In the genomic region with DNA sequence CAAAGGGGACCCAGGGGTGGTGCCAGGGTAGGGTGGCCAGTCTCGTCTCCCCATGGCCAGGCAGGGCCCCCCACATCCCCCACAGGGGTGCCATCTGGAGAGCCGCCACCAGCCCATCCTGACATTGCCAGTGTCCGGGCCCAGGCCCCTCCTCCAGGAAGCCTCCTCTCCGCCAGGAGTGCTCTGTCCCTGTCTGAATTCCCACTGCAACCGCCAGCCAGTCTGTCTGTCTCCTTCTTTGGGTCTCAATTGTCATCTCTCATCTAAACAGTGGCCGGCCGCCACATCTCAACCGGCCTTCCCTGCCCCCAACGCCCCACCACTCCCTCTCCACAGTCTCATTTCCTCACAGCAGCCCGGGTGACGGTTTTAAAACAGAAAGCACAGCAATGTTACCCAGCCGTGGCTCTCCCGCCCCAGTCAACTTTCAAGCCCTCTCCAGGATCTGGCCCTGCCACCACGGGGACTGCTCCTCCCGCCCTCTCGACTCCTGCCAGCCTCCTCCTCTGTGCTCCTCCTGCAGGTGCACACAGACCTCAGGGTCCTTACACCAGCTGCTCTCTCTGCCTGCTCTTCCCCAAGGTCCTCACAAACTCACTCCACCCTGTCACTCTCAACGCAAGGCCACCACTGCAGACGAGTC, we compare ENCODE assay signal across 8 cellular contexts. TPM values are rescaled to one million over a fixed set of nuclear protein-coding genes. Genes with fewer than 3 reads are reported as not detected.
A peak's percentile ranks its signal among the peaks of the same experiment; 100 is the strongest.
DNase-seq lines count a peak whose midpoint lies in the region; ATAC-seq, FAIRE-seq and TF ChIP-seq lines count a peak whose summit lies in the region.

No MANE protein-coding gene starts in this region.

- peak overlapping the region in 4 of 5 donors; percentile 19 to 58 (median 45) for H3K4me3 ChIP-seq in subcutaneous abdominal adipose tissue (ENCODE audit: low read depth in 1 of 5, low read length in 5 of 5)

- H3K9me3 Mint-ChIP-seq in activated T-cell treated with anti-CD3 and anti-CD28 coated beads, Interleukin-2, amount 50 U/mL, for 24 hours, result no peaks in the 10 kb centered on the region
- H3K9me3 Mint-ChIP-seq in immature natural killer cell, result no peaks in the 10 kb centered on the region

- H3K27me3 Mint-ChIP-seq in activated T-cell treated with anti-CD3 and anti-CD28 coated beads, Interleukin-2, amount 50 U/mL, for 24 hours, result no peaks in the 10 kb centered on the region
- H3K27me3 Mint-ChIP-seq in immature natural killer cell (ENCODE audit: low read depth in 3 of 3), result peaks cover 19 to 40% (median 23%) of the 10 kb centered on the region in 3 donors

- peak; percentile 25 for ATAC-seq in GM21825 (IDR thresholded peaks at IDR 0.05; ENCODE audit: unreplicated experiment)

- no peaks in the 10 kb centered on the region for H3K9me3 ChIP-seq in subcutaneous abdominal adipose tissue (ENCODE audit: control insufficient read depth in 5 of 5, low read length in 5 of 5)

- no peak for TF ChIP-seq POLR2A in H54 (IDR thresholded peaks at IDR 0.05; ENCODE audit: low read depth, low read length)

- H3K27me3 ChIP-seq in subcutaneous abdominal adipose tissue (ENCODE audit: control insufficient read depth in 5 of 5, insufficient read depth in 4 of 5, low read length in 5 of 5), result no peaks in the 10 kb centered on the region

- FAIRE-seq in urothelium cell line (lab: Jason Lieb, UNC) (no peak), H54 (lab: Jason Lieb, UNC) (no peak)

- peak; percentile 71 for DNase-seq in GM13977 (ENCODE audit: low spot score)
- DNase-seq in NCI-H187 (lab: John Stamatoyannopoulos, UW), result peak; percentile 30 to 78
- peak; percentile 73 for DNase-seq in activated T-cell treated with anti-CD3 and anti-CD28 coated beads, Interleukin-2, amount 50 U/mL, for 24 hours
- DNase-seq in immature natural killer cell, result peak; percentile 81 to 83 (median 82)
- no peak for DNase-seq in urothelium cell line (ENCODE audit: low spot score)
- no peak for DNase-seq in H54 (ENCODE audit: insufficient read length, low spot score)

- H3K27ac ChIP-seq in subcutaneous abdominal adipose tissue (ENCODE audit: low read depth, low read length), result peak overlapping the region; percentile 62

- TF ChIP-seq CTCF in GM13977 (IDR thresholded peaks at IDR 0.05; ENCODE audit: extremely low read depth, insufficient read depth, missing control alignments), result no peak

- peaks cover 10 to 90% (median 74%) of the 10 kb centered on the region in 5 donors for H3K4me1 ChIP-seq in subcutaneous abdominal adipose tissue (ENCODE audit: control insufficient read depth in 5 of 5, insufficient read depth in 5 of 5, low read length in 5 of 5)

- peaks cover 10% of the 10 kb centered on the region for H3K36me3 Mint-ChIP-seq in activated T-cell treated with anti-CD3 and anti-CD28 coated beads, Interleukin-2, amount 50 U/mL, for 24 hours (ENCODE audit: low read depth)
- peaks cover 0 to 3% (median 0%) of the 10 kb centered on the region in 3 donors for H3K36me3 Mint-ChIP-seq in immature natural killer cell

- H3K36me3 ChIP-seq in subcutaneous abdominal adipose tissue (ENCODE audit: control insufficient read depth in 5 of 5, insufficient read depth in 5 of 5, low read length in 5 of 5), result no peaks in the 10 kb centered on the region

- H3K4me1 Mint-ChIP-seq in activated T-cell treated with anti-CD3 and anti-CD28 coated beads, Interleukin-2, amount 50 U/mL, for 24 hours (ENCODE audit: low read depth), result peaks cover 59% of the 10 kb centered on the region
- peaks cover 77 to 81% of the 10 kb centered on the region in 2 donors for H3K4me1 Mint-ChIP-seq in immature natural killer cell

- H3K4me3 Mint-ChIP-seq in activated T-cell treated with anti-CD3 and anti-CD28 coated beads, Interleukin-2, amount 50 U/mL, for 24 hours, result peak overlapping the region; percentile 76
- peak overlapping the region; percentile 83 to 91 (median 89) for H3K4me3 Mint-ChIP-seq in immature natural killer cell

- in situ Hi-C loops in GM13977 (cut with MboI; ENCODE audit: low pct_unique_long_range_greater_than_20kb, low sequenced_read_pairs, unreplicated experiment), result no loop called here

- peak overlapping the region; percentile 96 for H3K27ac Mint-ChIP-seq in activated T-cell treated with anti-CD3 and anti-CD28 coated beads, Interleukin-2, amount 50 U/mL, for 24 hours
- H3K27ac Mint-ChIP-seq in immature natural killer cell, result peak overlapping the region; percentile 99 to 100 (median 100)

- peak overlapping the region in 4 of 5 donors; percentile 38 to 63 (median 60) for H3K9ac ChIP-seq in subcutaneous abdominal adipose tissue (ENCODE audit: low read length in 5 of 5)

RNA-seq across cellular contexts. Expression of gene IQSEC1, which starts 57.0 kb away (rescaled TPM):
- polyA plus RNA-seq in immature natural killer cell, result 10 to 100 TPM in 2 of 3 donors, 1 to 10 TPM in 1; 9.0 to 40.5 (median 15.3) TPM

Comparison
In these comparisons a context has a peak if more than half of its experiments do, and no peak if none do; other contexts are left out.
1. DNase-seq: peak in GM13977 (single experiment), NCI-H187 (2 of 2), activated T-cell treated with anti-CD3 and anti-CD28 coated beads, Interleukin-2, amount 50 U/mL, for 24 hours (single experiment) and immature natural killer cell (3 of 3); none in urothelium cell line (single experiment) and H54 (single experiment).